In the genomic region with DNA sequence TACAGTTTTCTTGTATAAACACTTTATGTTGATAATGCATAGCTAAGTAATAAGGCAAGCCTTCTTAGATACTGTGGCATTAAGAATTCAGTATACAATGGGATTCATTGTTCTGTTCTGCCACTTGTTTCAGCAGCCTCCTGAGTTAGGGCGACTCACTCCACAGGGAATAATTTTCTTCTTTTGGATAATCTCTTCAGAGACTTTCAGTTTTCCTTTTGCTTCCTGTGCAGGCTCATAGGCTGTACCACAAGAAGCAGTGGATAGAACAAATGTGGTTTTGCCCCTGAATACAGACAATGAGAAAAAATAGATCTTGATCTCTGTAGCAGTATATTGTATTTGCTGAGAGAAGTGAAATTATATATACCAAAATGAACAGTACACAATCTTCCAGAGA, we compare ENCODE assay signal across 15 cellular contexts.
DNase-seq lines count a peak whose midpoint lies in the region; ATAC-seq, FAIRE-seq and TF ChIP-seq lines count a peak whose summit lies in the region.
"Had no signal": no experiment of that assay in that cellular context is flagged by ENCODE, and none has a peak within 500 bp of the region (broad histone marks: within the 10 kb centered on the region; RNA-seq: fewer than 3 reads in every experiment).

No MANE protein-coding gene starts in this region.

- H3K4me3 ChIP-seq in AG10803 (ENCODE audit: low read length) = no peak overlapping the region
- no peak overlapping the region for H3K4me3 ChIP-seq in astrocyte (ENCODE audit: insufficient read depth, low read depth, low read length)
- no peak overlapping the region for H3K4me3 ChIP-seq in kidney epithelial cell (ENCODE audit: low read depth, low read length)
- H3K4me3 ChIP-seq in mucosa of descending colon = no peak overlapping the region
- H3K4me3 ChIP-seq: esophagus squamous epithelium had no signal

- H2AFZ ChIP-seq in astrocyte (ENCODE audit: low read depth, low read length) = no peak overlapping the region
- H2AFZ ChIP-seq: parathyroid adenoma had no signal

- H3K27me3 Mint-ChIP-seq in astrocyte (ENCODE audit: low read depth, unreplicated experiment) = no peaks in the 10 kb centered on the region
- H3K27me3 Mint-ChIP-seq: activated CD4-positive, alpha-beta T cell treated with anti-CD3 and anti-CD28 coated beads for 36 hours; activated naive CD8-positive, alpha-beta T cell treated with anti-CD3 and anti-CD28 coated beads, Interleukin-2, amount 50 U/mL, for 24 hours had no signal

- no peak for FAIRE-seq in astrocyte (lab: Jason Lieb, UNC)

- H3K9ac ChIP-seq in astrocyte (ENCODE audit: low read length) = no peak overlapping the region
- H3K9ac ChIP-seq: parathyroid adenoma had no signal

- ATAC-seq in HG03432 (IDR thresholded peaks at IDR 0.05; ENCODE audit: unreplicated experiment) = no peak
- ATAC-seq in mucosa of descending colon = no peak
- ATAC-seq in HG03439 (IDR thresholded peaks at IDR 0.05; ENCODE audit: unreplicated experiment) = no peak

- peak; percentile 9 for DNase-seq in AG10803 (ENCODE audit: low read depth)
- DNase-seq in M059J (ENCODE audit: low read depth) = peak; percentile 52
- peak; percentile 3 for DNase-seq in astrocyte (ENCODE audit: low read depth)
- peak; percentile 25 for DNase-seq in kidney epithelial cell (ENCODE audit: low read depth)
- no peak for DNase-seq in mucosa of descending colon
- DNase-seq in NCI-H1048 (lab: John Stamatoyannopoulos, UW) = no peak
- DNase-seq: activated naive CD8-positive, alpha-beta T cell treated with anti-CD3 and anti-CD28 coated beads, Interleukin-2, amount 50 U/mL, for 24 hours; DMS79; esophagus squamous epithelium; NCI-H226 had no signal

- no peak overlapping the region for H3K27ac Mint-ChIP-seq in astrocyte (ENCODE audit: unreplicated experiment)
- H3K27ac Mint-ChIP-seq: activated CD4-positive, alpha-beta T cell treated with anti-CD3 and anti-CD28 coated beads for 36 hours; activated naive CD8-positive, alpha-beta T cell treated with anti-CD3 and anti-CD28 coated beads, Interleukin-2, amount 50 U/mL, for 24 hours; T-helper 2 cell treated with Interferon-gamma antibody and Interleukin-4, amounts not matched to agents 5 μg/mL and 100 μg/mL, for 36 hours had no signal

- H3K36me3 ChIP-seq in astrocyte (ENCODE audit: insufficient read depth, low read length) (no peaks in the 10 kb centered on the region), kidney epithelial cell (ENCODE audit: control insufficient read depth, insufficient read depth, low read length) (no peaks in the 10 kb centered on the region), mucosa of descending colon (ENCODE audit: low read depth) (no peaks in the 10 kb centered on the region)

- no peaks in the 10 kb centered on the region for H3K36me3 Mint-ChIP-seq in astrocyte (ENCODE audit: low read depth, unreplicated experiment)

- no peaks in the 10 kb centered on the region for H3K9me3 Mint-ChIP-seq in astrocyte (ENCODE audit: unreplicated experiment)
- H3K9me3 Mint-ChIP-seq: activated naive CD8-positive, alpha-beta T cell treated with anti-CD3 and anti-CD28 coated beads, Interleukin-2, amount 50 U/mL, for 24 hours; T-helper 2 cell treated with Interferon-gamma antibody and Interleukin-4, amounts not matched to agents 5 μg/mL and 100 μg/mL, for 36 hours had no signal

- H4K20me1 ChIP-seq in astrocyte (ENCODE audit: insufficient read depth, low read length) = no peaks in the 10 kb centered on the region

- TF ChIP-seq CTCF in AG10803 (conservative IDR thresholded peaks at IDR 0.05; ENCODE audit: low read length) = no peak
- TF ChIP-seq CTCF in astrocyte (IDR thresholded peaks at IDR 0.05; ENCODE audit: insufficient read depth, low read depth, low read length) = no peak
- no peak for TF ChIP-seq CTCF in kidney epithelial cell (IDR thresholded peaks at IDR 0.05; ENCODE audit: insufficient read depth, low read length, poor library complexity, severe bottlenecking)
- no peak for TF ChIP-seq CTCF in mucosa of descending colon (IDR thresholded peaks at IDR 0.05)

- H3K79me2 ChIP-seq in astrocyte (ENCODE audit: insufficient read depth, low read length) = no peaks in the 10 kb centered on the region
- H3K79me2 ChIP-seq: parathyroid adenoma had no signal

- no peak overlapping the region for H3K4me3 Mint-ChIP-seq in astrocyte (ENCODE audit: unreplicated experiment)
- H3K4me3 Mint-ChIP-seq: activated CD4-positive, alpha-beta T cell treated with anti-CD3 and anti-CD28 coated beads for 36 hours; activated naive CD8-positive, alpha-beta T cell treated with anti-CD3 and anti-CD28 coated beads, Interleukin-2, amount 50 U/mL, for 24 hours; T-helper 2 cell treated with Interferon-gamma antibody and Interleukin-4, amounts not matched to agents 5 μg/mL and 100 μg/mL, for 36 hours had no signal

- intact Hi-C loops in mucosa of descending colon (cut with DNase I, micrococcal nuclease) = no loop called here

- H3K9me3 ChIP-seq in astrocyte (ENCODE audit: insufficient read depth, low read depth, low read length) (no peaks in the 10 kb centered on the region), mucosa of descending colon (no peaks in the 10 kb centered on the region)
- H3K9me3 ChIP-seq: esophagus squamous epithelium had no signal

- H3K27me3 ChIP-seq in astrocyte (ENCODE audit: insufficient read depth, low read length) (no peaks in the 10 kb centered on the region), kidney epithelial cell (ENCODE audit: control insufficient read depth, insufficient read depth, low read length) (no peaks in the 10 kb centered on the region)
- H3K27me3 ChIP-seq: esophagus squamous epithelium had no signal

- no peak overlapping the region for H3K4me2 ChIP-seq in astrocyte (ENCODE audit: low read length)

- H3K4me1 Mint-ChIP-seq in astrocyte (ENCODE audit: low read depth, unreplicated experiment) = peaks cover 22% of the 10 kb centered on the region
- H3K4me1 Mint-ChIP-seq: activated naive CD8-positive, alpha-beta T cell treated with anti-CD3 and anti-CD28 coated beads, Interleukin-2, amount 50 U/mL, for 24 hours had no signal

- H3K27ac ChIP-seq in astrocyte (ENCODE audit: low read depth, low read length) = no peak overlapping the region
- H3K27ac ChIP-seq: esophagus squamous epithelium, parathyroid adenoma had no signal

- peaks cover 8% of the 10 kb centered on the region for H3K4me1 ChIP-seq in astrocyte (ENCODE audit: insufficient read depth, low read length)
- H3K4me1 ChIP-seq in mucosa of descending colon (ENCODE audit: low read depth) = no peaks in the 10 kb centered on the region

Comparison
In these comparisons a context has a peak if more than half of its experiments do, and no peak if none do; other contexts are left out.
1. DNase-seq: peak in AG10803 (single experiment), M059J (single experiment), astrocyte (single experiment) and kidney epithelial cell (single experiment); none in mucosa of descending colon (0 of 3) and NCI-H1048 (single experiment).